ENCODE assay signal across 1 cellular context in the genomic region with DNA sequence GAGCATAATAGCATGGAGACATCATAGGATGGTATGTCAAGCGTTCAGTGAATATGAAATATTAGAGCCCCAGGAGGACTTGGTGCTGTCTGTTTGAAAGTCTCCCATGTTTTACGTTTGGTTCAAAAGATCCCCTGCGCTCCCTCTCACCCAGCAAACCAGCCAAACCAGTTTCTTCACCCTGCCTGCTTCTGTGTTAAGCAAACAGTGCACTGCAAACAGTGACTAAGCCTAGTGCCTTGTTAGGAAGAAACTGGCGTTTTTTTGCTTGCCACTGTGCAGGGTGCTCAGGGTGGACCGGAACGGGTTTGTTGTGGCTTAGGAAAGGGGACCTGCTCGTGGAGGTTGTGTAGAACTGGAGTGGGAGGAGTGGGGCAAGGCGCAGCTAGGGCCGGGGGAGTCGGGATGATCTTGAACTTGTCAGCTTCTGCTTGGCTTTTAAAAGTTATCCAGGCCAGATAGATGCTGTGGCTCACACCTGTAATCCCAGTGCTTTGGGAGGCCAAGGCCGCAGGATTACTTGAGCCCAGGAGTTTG.
TF ChIP-seq lines count a peak whose summit lies in the region.

No MANE protein-coding gene starts in this region.

TF ChIP-seq in IMR-90, 13 proteins besides CTCF, POLR2A, EP300 and RAD21 (continued from another document):
- no peak for TF ChIP-seq CEBPB (IDR thresholded peaks at IDR 0.05; ENCODE audit: low read depth, low read length)
- TF ChIP-seq NFE2L2 (IDR thresholded peaks at IDR 0.05; ENCODE audit: low read depth, low read length) = no peak
- TF ChIP-seq MXI1 (IDR thresholded peaks at IDR 0.05; ENCODE audit: borderline replicate concordance, low read depth, low read length) = no peak
- no peak for TF ChIP-seq MAZ (IDR thresholded peaks at IDR 0.05; ENCODE audit: borderline replicate concordance, low read depth, low read length)
- TF ChIP-seq RCOR1 (IDR thresholded peaks at IDR 0.05; ENCODE audit: insufficient replicate concordance, low read length) = no peak
- TF ChIP-seq CHD1 (IDR thresholded peaks at IDR 0.05; ENCODE audit: low read depth, low read length) = no peak
- TF ChIP-seq BHLHE40 (IDR thresholded peaks at IDR 0.05; ENCODE audit: low read depth, low read length) = no peak
- no peak for TF ChIP-seq SMC3 (IDR thresholded peaks at IDR 0.05; ENCODE audit: low read depth, low read length)
- no peak for TF ChIP-seq MAFK (IDR thresholded peaks at IDR 0.05; ENCODE audit: low read depth, low read length)
